In genomic region chrX:22952011-22952410, GRCh38 we compare ENCODE assay signal across 13 cellular contexts. TPM values are rescaled to one million over a fixed set of nuclear protein-coding genes. Genes with fewer than 3 reads are reported as not detected.
DNase-seq lines count a peak whose midpoint lies in the region; ATAC-seq, FAIRE-seq and TF ChIP-seq lines count a peak whose summit lies in the region.
"Had no signal": no experiment of that assay in that cellular context is flagged by ENCODE, and none has a peak within 500 bp of the region (broad histone marks: within the 10 kb centered on the region; RNA-seq: fewer than 3 reads in every experiment).

No MANE protein-coding gene starts in this region.

- H3K27ac ChIP-seq in K562 (ENCODE audit: extremely low read depth, low read depth, low read length): no peak overlapping the region
- H3K27ac ChIP-seq: ascending aorta had no signal

- TF ChIP-seq RAD21 in K562 (CRISPR knock-in tag; conservative IDR thresholded peaks at IDR 0.05 in 1 of 2, IDR thresholded peaks at IDR 0.05 in 1 of 2): no peak

- H3K36me3 ChIP-seq in K562 (ENCODE audit: control insufficient read depth, insufficient read depth, low read length) (no peaks in the 10 kb centered on the region), kidney epithelial cell (ENCODE audit: control insufficient read depth, insufficient read depth, low read length) (no peaks in the 10 kb centered on the region)
- H3K36me3 ChIP-seq: ascending aorta; BLaER1 treated with 17β-estradiol and CSF1 and Interleukin-3, amounts not matched to agents 10 nM and 100 nM had no signal

- no peak for TF ChIP-seq POLR2A in NB4 (IDR thresholded peaks at IDR 0.05; ENCODE audit: extremely low read depth, insufficient read length)
- TF ChIP-seq POLR2A in K562 (conservative IDR thresholded peaks at IDR 0.05): no peak

- no peak for ATAC-seq in K562
- ATAC-seq: HCT116 had no signal

- peak; percentile 17 for DNase-seq in Caki2 (ENCODE audit: low read depth)
- peak; percentile 66 for DNase-seq in NB4 (ENCODE audit: low read depth)
- peak in 1 of 4 experiments; percentile 41 for DNase-seq in K562 (ENCODE audit: extremely low read depth in 1 of 4, low spot score in 3 of 4)
- peak; percentile 2 for DNase-seq in kidney epithelial cell (ENCODE audit: low read depth)
- no peak for DNase-seq in cerebellum (ENCODE audit: low spot score)
- no peak for DNase-seq in putamen (ENCODE audit: low spot score)
- no peak for DNase-seq in NCI-H345 treated with DMSO at 0.1 percent for 48 hours (lab: John Stamatoyannopoulos, UW; ENCODE audit: unreplicated experiment)
- no peak for DNase-seq in SIG-M5 treated with dmso at 0.1 percent for 504 hours (lab: John Stamatoyannopoulos, UW; ENCODE audit: unreplicated experiment)
- DNase-seq: T1000 had no signal

- no peak for TF ChIP-seq EP300 in K562 (IDR thresholded peaks at IDR 0.05; ENCODE audit: low read length)

- H3K4me2 ChIP-seq in K562 (ENCODE audit: insufficient read depth, low read length): no peak overlapping the region

- intact Hi-C loops in K562 (cut with micrococcal nuclease): no loop called here

- H2AFZ ChIP-seq in K562 (ENCODE audit: low read depth, low read length): no peak overlapping the region

- no peak for TF ChIP-seq CTCF in NB4 (IDR thresholded peaks at IDR 0.05; ENCODE audit: low read depth, low read length)
- no peak for TF ChIP-seq CTCF in K562 (IDR thresholded peaks at IDR 0.05 in 2 of 3, conservative IDR thresholded peaks at IDR 0.05 in 1 of 3; ENCODE audit: insufficient read depth in 2 of 3, low read depth in 1 of 3, low read length in 3 of 3)
- TF ChIP-seq CTCF in kidney epithelial cell (IDR thresholded peaks at IDR 0.05; ENCODE audit: insufficient read depth, low read length, poor library complexity, severe bottlenecking): no peak

- FAIRE-seq in K562 (lab: Jason Lieb, UNC): no peak

- 0% methylated on average over 4 of the region's 6 CpGs for WGBS in K562 (ENCODE audit: insufficient coverage, low coverage, missing lambda C conversion rate)

- H3K9me3 ChIP-seq in K562 (replicated peaks; ENCODE audit: control insufficient read depth, insufficient read depth, low read depth, low read length): no peaks in the 10 kb centered on the region
- H3K9me3 ChIP-seq: ascending aorta had no signal

- in situ Hi-C loops in Caki2 (cut with HindIII; ENCODE audit: low pct_unique_long_range_greater_than_20kb, low sequenced_read_pairs) (no loop called here), K562 (cut with MboI) (no loop called here)

- H3K9ac ChIP-seq in K562 (ENCODE audit: insufficient read depth in 1 of 2, low read depth in 2 of 2, low read length in 2 of 2): no peak overlapping the region
- H3K9ac ChIP-seq: BLaER1 treated with 17β-estradiol and CSF1 and Interleukin-3, amounts not matched to agents 10 nM and 100 nM had no signal

- H3K9me1 ChIP-seq in K562 (ENCODE audit: control insufficient read depth, insufficient read depth, low read length): no peaks in the 10 kb centered on the region

- no peaks in the 10 kb centered on the region for H3K4me1 ChIP-seq in K562 (replicated peaks in 1 of 2; ENCODE audit: control insufficient read depth in 2 of 2, insufficient read depth in 2 of 2, low read length in 2 of 2)
- H3K4me1 ChIP-seq: ascending aorta had no signal

- H3K79me2 ChIP-seq in K562 (ENCODE audit: control insufficient read depth, insufficient read depth, low read length): no peaks in the 10 kb centered on the region

- no peak overlapping the region for H3K4me3 ChIP-seq in NB4 (ENCODE audit: low read depth, low read length)
- no peak overlapping the region for H3K4me3 ChIP-seq in K562
- no peak overlapping the region for H3K4me3 ChIP-seq in kidney epithelial cell (ENCODE audit: low read depth, low read length)
- H3K4me3 ChIP-seq: ascending aorta; BLaER1 treated with 17β-estradiol and CSF1 and Interleukin-3, amounts not matched to agents 10 nM and 100 nM; lung had no signal

- CTCF ChIA-PET in K562 (lab: Yijun Ruan, JAX; ENCODE audit: low intra/inter-chr PET ratio): no interaction called here

- no peaks in the 10 kb centered on the region for H4K20me1 ChIP-seq in K562 (replicated peaks; ENCODE audit: control insufficient read depth, insufficient read depth, low read length)
- H4K20me1 ChIP-seq: BLaER1 treated with 17β-estradiol and CSF1 and Interleukin-3, amounts not matched to agents 10 nM and 100 nM had no signal

- H3K27me3 ChIP-seq in K562 (ENCODE audit: control insufficient read depth in 2 of 2, insufficient read depth in 2 of 2, low read length in 2 of 2): no peaks in the 10 kb centered on the region
- no peaks in the 10 kb centered on the region for H3K27me3 ChIP-seq in kidney epithelial cell (ENCODE audit: control insufficient read depth, insufficient read depth, low read length)
- H3K27me3 ChIP-seq: ascending aorta; BLaER1 treated with 17β-estradiol and CSF1 and Interleukin-3, amounts not matched to agents 10 nM and 100 nM had no signal

- BruUV-seq in K562 (replicated peaks; lab: Mats Ljungman, UMichigan): no TSS peak

- POLR2A ChIA-PET in K562 (lab: Yijun Ruan, JAX): interaction anchor here (1.0 kb wide), 1 partner anchor 17 kb away, joined by 3 read pairs; no protein-coding TSS in a partner anchor

TF ChIP-seq in K562, 482 proteins besides CTCF, POLR2A, EP300 and RAD21:
- TF ChIP-seq ZNF780A (CRISPR knock-in tag; IDR thresholded peaks at IDR 0.05) (no peak), PHF20 (IDR thresholded peaks at IDR 0.05; ENCODE audit: partially characterized antibody) (no peak), ATF3 (IDR thresholded peaks at IDR 0.05) (peak; percentile 27; the same call in 1 of the 2 replicates), ATF3 (CRISPR knock-in tag; conservative IDR thresholded peaks at IDR 0.05) (no peak), JUND (IDR thresholded peaks at IDR 0.05; ENCODE audit: borderline replicate concordance, low read depth, low read length) (peak; percentile 26; the same call in 1 of the 2 replicates), JUND (tag; IDR thresholded peaks at IDR 0.05; ENCODE audit: borderline replicate concordance, low read depth, low read length) (peak; percentile 72; the same call in 1 of the 3 replicates), PRDM10 (IDR thresholded peaks at IDR 0.05; ENCODE audit: partially characterized antibody) (no peak)

RNA-seq across cellular contexts. Expression of gene DDX53, which starts 47.7 kb away (rescaled TPM):
- total RNA-seq in Caki2 (2014; rRNA removed; shearing (Covaris generic); ENCODE audit: low replicate concordance): not detected in 2 replicates
- 0.97 and 2.9 TPM in 2 replicates for total RNA-seq in K562 (2011; cell fraction: chromatin; rRNA removed; ENCODE audit: low replicate concordance)
- 0.50 and 0.79 TPM in 2 replicates for total RNA-seq in K562 (2011; cell fraction: nucleolus; rRNA removed)
- 1.8 and 3.1 TPM in 2 replicates for total RNA-seq in K562 (2011; cell fraction: nucleoplasm; rRNA removed)
- total RNA-seq in K562 (2014; rRNA removed) (1.6 and 2.0 TPM in 2 replicates), K562 (2014; rRNA removed; fragmentation: Illumina TruSeq; extraction: Trizol) (2.4 and 3.1 TPM in 2 replicates), K562 (2015; rRNA removed; fragmentation: Illumina TruSeq; extraction: Trizol) (2.7 and 2.8 TPM in 2 replicates), K562 (2021) (1.5 TPM in 2 replicates), kidney epithelial cell (not detected in 2 replicates), cerebellum (not detected)
- polyA plus RNA-seq in K562 (2011; rRNA removed) (0.66 and 3.3 TPM in 2 replicates), K562 (2014; fragmentation: Illumina TruSeq; extraction: Trizol) (2.1 and 2.7 TPM in 2 replicates), K562 (2014; fragmentation: Nextera tagmentation; extraction: Ambion mirVana) (under 1 TPM; 0.25 to 0.53 TPM), K562 (2014; rRNA removed) (2.3 and 2.5 TPM in 2 replicates)
- 0.28 and 0.37 TPM in 2 replicates for polyA plus RNA-seq in K562 (2011; cell fraction: cytosol; rRNA removed)
- polyA plus RNA-seq in K562 (2011; cell fraction: nucleus; rRNA removed): 0.62 and 1.7 TPM in 2 replicates
- polyA plus RNA-seq in K562 (2012): 1.9 and 3.2 TPM in 2 replicates
- 0.75 and 2.4 TPM in 2 replicates for polyA minus RNA-seq in K562 (2011; rRNA and poly(A)+ RNA removed)
- 0.36 and 1.0 TPM in 2 replicates for polyA minus RNA-seq in K562 (2011; cell fraction: cytosol; rRNA and poly(A)+ RNA removed)
- 0.33 and 0.81 TPM in 2 replicates for polyA minus RNA-seq in K562 (2011; cell fraction: nucleus; rRNA and poly(A)+ RNA removed)
- total RNA-seq: ascending aorta, lung had no signal
- polyA plus RNA-seq: lung had no signal

Comparison
In these comparisons a context has a peak if more than half of its experiments do, and no peak if none do; other contexts are left out.
1. DNase-seq: peak in Caki2 (single experiment), NB4 (single experiment) and kidney epithelial cell (single experiment); none in cerebellum (single experiment), putamen (single experiment), NCI-H345 treated with DMSO at 0.1 percent for 48 hours (single experiment) and SIG-M5 treated with dmso at 0.1 percent for 504 hours (single experiment).